9 cellular contexts compared by ENCODE assay signal in genomic region chr13:24217601-24218281, GRCh38. TPM values are rescaled to one million over a fixed set of nuclear protein-coding genes. Genes with fewer than 3 reads are reported as not detected.
A peak's percentile ranks its signal among the peaks of the same experiment; 100 is the strongest.
DNase-seq lines count a peak whose midpoint lies in the region; ATAC-seq and TF ChIP-seq lines count a peak whose summit lies in the region.
"Had no signal": no experiment of that assay in that cellular context is flagged by ENCODE, and none has a peak within 500 bp of the region (broad histone marks: within the 10 kb centered on the region; RNA-seq: fewer than 3 reads in every experiment).

No MANE protein-coding gene starts in this region.

- intact Hi-C loops in vagina (cut with DNase I), result no loop called here

- H3K27ac ChIP-seq in vagina, result peak overlapping the region; percentile 71
- H3K27ac ChIP-seq: SJSA1 had no signal

- no peaks in the 10 kb centered on the region for H3K27me3 Mint-ChIP-seq in stimulated activated naive CD8-positive, alpha-beta T cell treated with anti-CD3 and anti-CD28 coated beads, Interleukin-15, amount 100 ng/mL, for 72 hours

- H3K9me3 Mint-ChIP-seq in stimulated activated naive CD8-positive, alpha-beta T cell treated with anti-CD3 and anti-CD28 coated beads, Interleukin-15, amount 100 ng/mL, for 72 hours, result no peaks in the 10 kb centered on the region

- no peaks in the 10 kb centered on the region for H3K9me3 ChIP-seq in vagina
- H3K9me3 ChIP-seq: SJSA1 had no signal

- peak overlapping the region; percentile 67 to 84 for H3K27ac Mint-ChIP-seq in stimulated activated naive CD8-positive, alpha-beta T cell treated with anti-CD3 and anti-CD28 coated beads, Interleukin-15, amount 100 ng/mL, for 72 hours

- ATAC-seq in stimulated activated naive CD8-positive, alpha-beta T cell treated with anti-CD3 and anti-CD28 coated beads, Interleukin-15, amount 100 ng/mL, for 72 hours, result no peak
- no peak for ATAC-seq in stimulated activated naive CD8-positive, alpha-beta T cell treated with anti-CD3 and anti-CD28 coated beads, Interleukin-15, Interleukin-2, amounts not matched to agents 100 U/mL and 50 U/mL, for 24 hours
- no peak for ATAC-seq in esophagus mucosa

- DNase-seq in stimulated activated naive CD8-positive, alpha-beta T cell treated with anti-CD3 and anti-CD28 coated beads, Interleukin-15, amount 100 ng/mL, for 72 hours, result no peak
- no peak for DNase-seq in stimulated activated naive CD8-positive, alpha-beta T cell treated with anti-CD3 and anti-CD28 coated beads, Interleukin-15, Interleukin-2, amounts not matched to agents 100 U/mL and 50 U/mL, for 24 hours
- peak; percentile 32 for DNase-seq in NOMO-1 treated with dmso at 0.1 percent for 144 hours (lab: John Stamatoyannopoulos, UW; ENCODE audit: unreplicated experiment)
- DNase-seq in iPS-NIHi7 (ENCODE audit: extremely low spot score), result peak; percentile 40
- DNase-seq in vagina (ENCODE audit: extremely low spot score in 2 of 2), result no peak
- no peak for DNase-seq in NCI-H2227 (lab: John Stamatoyannopoulos, UW; ENCODE audit: unreplicated experiment)
- no peak for DNase-seq in DMS79 treated with DMSO at 0.1 percent for 48 hours (lab: John Stamatoyannopoulos, UW)

- no peaks in the 10 kb centered on the region for H3K27me3 ChIP-seq in vagina
- H3K27me3 ChIP-seq: SJSA1 had no signal

- no peak overlapping the region for H3K4me3 ChIP-seq in vagina
- H3K4me3 ChIP-seq: SJSA1 had no signal

- no peak overlapping the region for H3K4me3 Mint-ChIP-seq in stimulated activated naive CD8-positive, alpha-beta T cell treated with anti-CD3 and anti-CD28 coated beads, Interleukin-15, amount 100 ng/mL, for 72 hours

- peaks cover 23% of the 10 kb centered on the region for H3K4me1 ChIP-seq in vagina

- no peak for TF ChIP-seq POLR2A in vagina (IDR thresholded peaks at IDR 0.05)

- TF ChIP-seq CTCF in vagina (IDR thresholded peaks at IDR 0.05), result no peak

- peaks cover 54% of the 10 kb centered on the region for H3K4me1 Mint-ChIP-seq in stimulated activated naive CD8-positive, alpha-beta T cell treated with anti-CD3 and anti-CD28 coated beads, Interleukin-15, amount 100 ng/mL, for 72 hours

- no peaks in the 10 kb centered on the region for H3K36me3 ChIP-seq in vagina

RNA-seq across cellular contexts. Expression of gene SPATA13, which starts 57.2 kb away (rescaled TPM):
- total RNA-seq in vagina (20.1 TPM), esophagus mucosa (2.2 TPM)

Comparison
In these comparisons a context has a peak if more than half of its experiments do, and no peak if none do; other contexts are left out.
1. DNase-seq: peak in NOMO-1 treated with dmso at 0.1 percent for 144 hours (single experiment) and iPS-NIHi7 (single experiment); none in stimulated activated naive CD8-positive, alpha-beta T cell treated with anti-CD3 and anti-CD28 coated beads, Interleukin-15, amount 100 ng/mL, for 72 hours (0 of 2), stimulated activated naive CD8-positive, alpha-beta T cell treated with anti-CD3 and anti-CD28 coated beads, Interleukin-15, Interleukin-2, amounts not matched to agents 100 U/mL and 50 U/mL, for 24 hours (single experiment), vagina (0 of 2), NCI-H2227 (single experiment) and DMS79 treated with DMSO at 0.1 percent for 48 hours (single experiment).